In genomic region chr15:37142371-37142770, GRCh38 we compare ENCODE assay signal across 17 cellular contexts. TPM values are rescaled to one million over a fixed set of nuclear protein-coding genes. Genes with fewer than 3 reads are reported as not detected.
DNase-seq lines count a peak whose midpoint lies in the region; FAIRE-seq and TF ChIP-seq lines count a peak whose summit lies in the region.
"Had no signal": no experiment of that assay in that cellular context is flagged by ENCODE, and none has a peak within 500 bp of the region (broad histone marks: within the 10 kb centered on the region; RNA-seq: fewer than 3 reads in every experiment).

No MANE protein-coding gene starts in this region.

- H3K4me1 Mint-ChIP-seq in activated T-cell treated with anti-CD3 and anti-CD28 coated beads, Interleukin-2, amount 50 U/mL, for 24 hours (ENCODE audit: low read depth) = no peaks in the 10 kb centered on the region
- H3K4me1 Mint-ChIP-seq: CD8-positive, alpha-beta memory T cell had no signal

- TF ChIP-seq CTCF in bronchial epithelial cell (IDR thresholded peaks at IDR 0.05; ENCODE audit: insufficient read depth, low read length, severe bottlenecking) = no peak

- no peaks in the 10 kb centered on the region for H3K36me3 ChIP-seq in bronchial epithelial cell (ENCODE audit: control insufficient read depth, insufficient read depth, low read length)

- no peak overlapping the region for H3K27ac Mint-ChIP-seq in activated T-cell treated with anti-CD3 and anti-CD28 coated beads, Interleukin-2, amount 50 U/mL, for 24 hours
- H3K27ac Mint-ChIP-seq: CD8-positive, alpha-beta memory T cell; HFFc6 had no signal

- H3K4me3 ChIP-seq in bronchial epithelial cell (ENCODE audit: low read depth, low read length) = no peak overlapping the region
- H3K4me3 ChIP-seq: PC-9 had no signal

- H3K9me3 Mint-ChIP-seq in activated T-cell treated with anti-CD3 and anti-CD28 coated beads, Interleukin-2, amount 50 U/mL, for 24 hours = no peaks in the 10 kb centered on the region
- H3K9me3 Mint-ChIP-seq: HFFc6 had no signal

- no peaks in the 10 kb centered on the region for H3K27me3 ChIP-seq in bronchial epithelial cell (ENCODE audit: control insufficient read depth, insufficient read depth, low read length)

- peaks cover 13% of the 10 kb centered on the region for H3K27me3 Mint-ChIP-seq in activated T-cell treated with anti-CD3 and anti-CD28 coated beads, Interleukin-2, amount 50 U/mL, for 24 hours

- DNase-seq in Daoy (ENCODE audit: low read depth) (peak; percentile 10), HPDE6-E6E7 (ENCODE audit: extremely low spot score) (peak; percentile 3), bronchial epithelial cell (ENCODE audit: low read depth) (peak; percentile 86), kidney tubule cell (ENCODE audit: low spot score) (peak; percentile 23), EL (no peak), COR-L47 (lab: John Stamatoyannopoulos, UW) (no peak)
- no peak for DNase-seq in activated T-cell treated with anti-CD3 and anti-CD28 coated beads, Interleukin-2, amount 50 U/mL, for 24 hours
- DNase-seq: CD8-positive, alpha-beta memory T cell; GF-D8; H7; HFFc6; IMR-90; NCI-H1092 treated with DMSO at 0.1 percent for 48 hours; NCI-H1436 treated with DMSO at 0.1 percent for 48 hours; NCI-H1930; NCI-H510A; PC-9 had no signal

- no peak overlapping the region for H3K4me3 Mint-ChIP-seq in activated T-cell treated with anti-CD3 and anti-CD28 coated beads, Interleukin-2, amount 50 U/mL, for 24 hours
- H3K4me3 Mint-ChIP-seq: CD8-positive, alpha-beta memory T cell; HFFc6 had no signal

- no peak for FAIRE-seq in bronchial epithelial cell (lab: Jason Lieb, UNC)

- no peaks in the 10 kb centered on the region for H3K36me3 Mint-ChIP-seq in activated T-cell treated with anti-CD3 and anti-CD28 coated beads, Interleukin-2, amount 50 U/mL, for 24 hours (ENCODE audit: low read depth)
- H3K36me3 Mint-ChIP-seq: CD8-positive, alpha-beta memory T cell had no signal

RNA-seq across cellular contexts. Expression of gene MEIS2, which starts 42.0 kb away (rescaled TPM):
- 29.3 and 35.3 TPM in 2 replicates for total RNA-seq in Daoy (2014; rRNA removed; shearing (Covaris generic))
- 6.6 and 10.9 TPM in 2 replicates for total RNA-seq in bronchial epithelial cell
- total RNA-seq: CD8-positive, alpha-beta memory T cell had no signal

Comparison
In these comparisons a context has a peak if more than half of its experiments do, and no peak if none do; other contexts are left out.
1. DNase-seq: peak in Daoy (single experiment), HPDE6-E6E7 (single experiment), bronchial epithelial cell (single experiment) and kidney tubule cell (single experiment); none in EL (single experiment), activated T-cell treated with anti-CD3 and anti-CD28 coated beads, Interleukin-2, amount 50 U/mL, for 24 hours (single experiment) and COR-L47 (single experiment).